Comparison of ENCODE assay signal across 12 cellular contexts in genomic region chr6:143856762-143857161, GRCh38. TPM values are rescaled to one million over a fixed set of nuclear protein-coding genes. Genes with fewer than 3 reads are reported as not detected.
"Had no signal": no experiment of that assay in that cellular context is flagged by ENCODE, and none has a peak within 500 bp of the region (broad histone marks: within the 10 kb centered on the region; RNA-seq: fewer than 3 reads in every experiment).

No MANE protein-coding gene starts in this region.

RNA-seq across cellular contexts. Expression of gene ZC2HC1B, which starts 7.5 kb away (rescaled TPM):
- total RNA-seq: subcutaneous adipose tissue, suprapubic skin, temporal lobe, thoracic aorta, thyroid gland, transverse colon, upper lobe of left lung, upper lobe of right lung, ureter, urinary bladder, vagina had no signal
- polyA plus RNA-seq: stomach, urinary bladder had no signal
